13 cellular contexts compared by ENCODE assay signal in the genomic region with DNA sequence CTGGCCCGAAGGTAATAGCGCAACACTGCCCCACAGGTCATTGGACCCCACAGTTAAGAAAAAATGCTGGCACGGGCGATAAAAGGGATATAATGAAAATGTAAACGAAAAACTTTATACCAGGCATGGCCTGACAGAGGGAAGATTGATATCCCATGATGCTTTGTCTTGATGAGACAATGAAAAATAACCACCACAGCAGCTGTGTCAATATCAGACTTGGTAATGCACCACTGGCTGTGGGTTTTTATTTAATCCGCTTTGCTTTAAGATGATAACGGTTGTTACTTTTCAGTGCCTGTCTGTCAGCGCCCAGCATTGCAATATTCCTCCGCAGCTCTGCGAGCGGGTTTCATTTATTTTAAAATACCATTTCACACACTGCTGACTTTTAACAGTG.
DNase-seq lines count a peak whose midpoint lies in the region; ATAC-seq, FAIRE-seq and TF ChIP-seq lines count a peak whose summit lies in the region.
"Had no signal": no experiment of that assay in that cellular context is flagged by ENCODE, and none has a peak within 500 bp of the region (broad histone marks: within the 10 kb centered on the region; RNA-seq: fewer than 3 reads in every experiment).

No MANE protein-coding gene starts in this region.

- TF ChIP-seq RAD21 in HepG2 (CRISPR knock-in tag; IDR thresholded peaks at IDR 0.05) = no peak

- no peak overlapping the region for H3K4me2 ChIP-seq in Karpas-422 (ENCODE audit: low read depth, low read length, poor library complexity, severe bottlenecking)
- no peak overlapping the region for H3K4me2 ChIP-seq in HepG2 (ENCODE audit: low read depth, low read length)
- no peak overlapping the region for H3K4me2 ChIP-seq in PC-9

- no peaks in the 10 kb centered on the region for H3K36me3 ChIP-seq in Karpas-422 (ENCODE audit: insufficient read depth, low read length)
- no peaks in the 10 kb centered on the region for H3K36me3 ChIP-seq in HepG2 (replicated peaks in 1 of 2; ENCODE audit: control insufficient read depth in 1 of 2, insufficient read depth in 2 of 2, low read length in 2 of 2)
- no peaks in the 10 kb centered on the region for H3K36me3 ChIP-seq in PC-9 (ENCODE audit: low read depth)
- H3K36me3 ChIP-seq: vagina had no signal

- H3K4me1 ChIP-seq in Karpas-422 (ENCODE audit: low read length) (no peaks in the 10 kb centered on the region), HepG2 (ENCODE audit: insufficient read depth, low read length) (no peaks in the 10 kb centered on the region), PC-9 (replicated peaks; ENCODE audit: insufficient read depth) (no peaks in the 10 kb centered on the region)
- H3K4me1 ChIP-seq: vagina had no signal

- no peak for TF ChIP-seq CTCF in HepG2 (CRISPR knock-in tag; IDR thresholded peaks at IDR 0.05)
- TF ChIP-seq CTCF in PC-9 (conservative IDR thresholded peaks at IDR 0.05) = no peak

- H3K27ac ChIP-seq in Karpas-422 (ENCODE audit: low read length) (no peak overlapping the region), HepG2 (ENCODE audit: extremely low read length, insufficient read depth, low read length) (no peak overlapping the region), PC-9 (no peak overlapping the region)
- H3K27ac ChIP-seq: vagina had no signal

- H3K27me3 ChIP-seq in Karpas-422 (ENCODE audit: low read length) (no peaks in the 10 kb centered on the region), HepG2 (ENCODE audit: control insufficient read depth in 1 of 2, insufficient read depth in 2 of 2, low read length in 2 of 2) (no peaks in the 10 kb centered on the region), PC-9 (ENCODE audit: insufficient read depth, low read depth) (peaks cover 12% of the 10 kb centered on the region; the same call in 1 of the 2 replicates)
- H3K27me3 ChIP-seq: vagina had no signal

- DNase-seq in Caki2 (ENCODE audit: low read depth) (peak; percentile 22), NCI-H187 (lab: John Stamatoyannopoulos, UW) (peak; percentile 94 to 98), NCI-H82 (lab: John Stamatoyannopoulos, UW) (peak; percentile 99), kidney tubule cell (ENCODE audit: low spot score) (peak; percentile 28), Karpas-422 (no peak), HepG2 (ENCODE audit: low spot score) (no peak), PC-9 (no peak)
- DNase-seq: activated CD4-positive, alpha-beta T cell treated with anti-CD3 and anti-CD28 coated beads, Interleukin-2, amount 10 ng/mL, durations not matched to agents 7 days and 5 days; activated naive CD4-positive, alpha-beta T cell treated with Interleukin-2 at 50 U/mL for 16 hours; KG1; T-cell had no signal

- H4K20me1 ChIP-seq in Karpas-422 (ENCODE audit: insufficient read depth, low read depth, low read length) (no peaks in the 10 kb centered on the region), HepG2 (ENCODE audit: insufficient read depth, low read length) (no peaks in the 10 kb centered on the region), PC-9 (ENCODE audit: insufficient read depth) (no peaks in the 10 kb centered on the region)

- no peak overlapping the region for H2AFZ ChIP-seq in Karpas-422 (ENCODE audit: low read length)
- no peak overlapping the region for H2AFZ ChIP-seq in HepG2 (ENCODE audit: low read length)
- H2AFZ ChIP-seq in PC-9 = no peak overlapping the region; the same call in 1 of the 2 replicates

- H3K9me2 ChIP-seq in Karpas-422 (replicated peaks; ENCODE audit: insufficient read depth, low read length) = no peaks in the 10 kb centered on the region
- H3K9me2 ChIP-seq in PC-9 (ENCODE audit: insufficient read depth) = no peaks in the 10 kb centered on the region

- intact Hi-C loops in HepG2 (cut with micrococcal nuclease; ENCODE audit: unreplicated experiment) (no loop called here), PC-9 (cut with micrococcal nuclease; ENCODE audit: unreplicated experiment) (no loop called here)

- no peak overlapping the region for H3K4me3 ChIP-seq in Karpas-422 (ENCODE audit: low read length)
- no peak overlapping the region for H3K4me3 ChIP-seq in HepG2 (replicated peaks in 1 of 3; ENCODE audit: insufficient read depth in 1 of 3, low read depth in 2 of 3, low read length in 3 of 3)
- H3K4me3 ChIP-seq in PC-9 = no peak overlapping the region
- H3K4me3 ChIP-seq: vagina had no signal

- H3K9ac ChIP-seq in Karpas-422 (ENCODE audit: low read length) (no peak overlapping the region), HepG2 (ENCODE audit: insufficient read depth, low read depth, low read length) (no peak overlapping the region)

- 46% methylated on average over 11 of the region's 11 CpGs for WGBS in HepG2 (ENCODE audit: low lambda C conversion rate)

- POLR2A ChIA-PET in HepG2 (lab: Yijun Ruan, JAX) = no interaction called here
- POLR2A ChIA-PET in PC-9 (lab: Charles Lee; ENCODE audit: unreplicated experiment) = no interaction called here

- H3K79me2 ChIP-seq in Karpas-422 (ENCODE audit: low read length) (no peaks in the 10 kb centered on the region), HepG2 (ENCODE audit: insufficient read depth, low read length) (no peaks in the 10 kb centered on the region), PC-9 (ENCODE audit: low read depth) (no peaks in the 10 kb centered on the region)

- no peak for ATAC-seq in HepG2
- no peak for ATAC-seq in HG03039 (IDR thresholded peaks at IDR 0.05; ENCODE audit: unreplicated experiment)
- ATAC-seq: T-cell had no signal

- in situ Hi-C loops in Caki2 (cut with HindIII; ENCODE audit: low pct_unique_long_range_greater_than_20kb, low sequenced_read_pairs) = no loop called here
- in situ Hi-C loops in HepG2 (cut with HindIII; ENCODE audit: extremely low pct_ligation_motif_present, low pct_unique_long_range_greater_than_20kb) = no loop called here

- FAIRE-seq in HepG2 (lab: Jason Lieb, UNC) = no peak

- no TSS peak for BruUV-seq in HepG2 (replicated peaks; lab: Mats Ljungman, UMichigan)
- BruUV-seq in PC-9 (replicated peaks; lab: Mats Ljungman, UMichigan) = no TSS peak

- H3K9me3 ChIP-seq in Karpas-422 (ENCODE audit: low read length) = no peaks in the 10 kb centered on the region
- no peaks in the 10 kb centered on the region for H3K9me3 ChIP-seq in HepG2 (ENCODE audit: low read length)
- no peaks in the 10 kb centered on the region for H3K9me3 ChIP-seq in PC-9 (ENCODE audit: insufficient read depth, low read depth)
- H3K9me3 ChIP-seq: vagina had no signal

- no peak for TF ChIP-seq EP300 in HepG2 (IDR thresholded peaks at IDR 0.05; ENCODE audit: low read depth in 2 of 2, low read length in 2 of 2)
- TF ChIP-seq EP300 in HepG2 (CRISPR knock-in tag; IDR thresholded peaks at IDR 0.05; ENCODE audit: borderline replicate concordance) = no peak

- TF ChIP-seq POLR2A in HepG2 (IDR thresholded peaks at IDR 0.05; ENCODE audit: insufficient read depth in 1 of 2, low read depth in 2 of 2, low read length in 2 of 2) = no peak

- CTCF ChIA-PET in HepG2 (lab: Yijun Ruan, JAX; ENCODE audit: low intra/inter-chr PET ratio, low total read pairs) = no interaction called here
- CTCF ChIA-PET in PC-9 (lab: Charles Lee) = no interaction called here

- no peaks in the 10 kb centered on the region for H3F3A ChIP-seq in PC-9 (ENCODE audit: insufficient read depth, low read depth)

TF ChIP-seq in HepG2, 621 proteins besides CTCF, POLR2A, EP300 and RAD21:
- TF ChIP-seq, protein P1, sequence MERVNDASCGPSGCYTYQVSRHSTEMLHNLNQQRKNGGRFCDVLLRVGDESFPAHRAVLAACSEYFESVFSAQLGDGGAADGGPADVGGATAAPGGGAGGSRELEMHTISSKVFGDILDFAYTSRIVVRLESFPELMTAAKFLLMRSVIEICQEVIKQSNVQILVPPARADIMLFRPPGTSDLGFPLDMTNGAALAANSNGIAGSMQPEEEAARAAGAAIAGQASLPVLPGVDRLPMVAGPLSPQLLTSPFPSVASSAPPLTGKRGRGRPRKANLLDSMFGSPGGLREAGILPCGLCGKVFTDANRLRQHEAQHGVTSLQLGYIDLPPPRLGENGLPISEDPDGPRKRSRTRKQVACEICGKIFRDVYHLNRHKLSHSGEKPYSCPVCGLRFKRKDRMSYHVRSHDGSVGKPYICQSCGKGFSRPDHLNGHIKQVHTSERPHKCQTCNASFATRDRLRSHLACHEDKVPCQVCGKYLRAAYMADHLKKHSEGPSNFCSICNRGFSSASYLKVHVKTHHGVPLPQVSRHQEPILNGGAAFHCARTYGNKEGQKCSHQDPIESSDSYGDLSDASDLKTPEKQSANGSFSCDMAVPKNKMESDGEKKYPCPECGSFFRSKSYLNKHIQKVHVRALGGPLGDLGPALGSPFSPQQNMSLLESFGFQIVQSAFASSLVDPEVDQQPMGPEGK (CRISPR knock-in tag; IDR thresholded peaks at IDR 0.05) = no peak
- TF ChIP-seq CHD2 (IDR thresholded peaks at IDR 0.05; ENCODE audit: low read depth, low read length) = no peak

Comparison
In these comparisons a context has a peak if more than half of its experiments do, and no peak if none do; other contexts are left out.
1. DNase-seq: peak in Caki2 (single experiment), NCI-H187 (2 of 2), NCI-H82 (single experiment) and kidney tubule cell (single experiment); none in Karpas-422 (single experiment), HepG2 (single experiment) and PC-9 (0 of 2).